Comparison of ENCODE assay signal across 8 cellular contexts in genomic region chr1:1540015-1540816, GRCh38. TPM values are rescaled to one million over a fixed set of nuclear protein-coding genes. Genes with fewer than 3 reads are reported as not detected.
DNase-seq lines count a peak whose midpoint lies in the region; ATAC-seq and TF ChIP-seq lines count a peak whose summit lies in the region.

TSS of gene TMEM240 (minus strand) at chr1:1540624. CDS start at chr1:1540346, 278 bp downstream.

- ATAC-seq in GM19023 (IDR thresholded peaks at IDR 0.05; ENCODE audit: unreplicated experiment): no peak

- POLR2A ChIA-PET in GM10248 (lab: Yijun Ruan, JAX): no interaction called here

- TF ChIP-seq CTCF in GM10248 (IDR thresholded peaks at IDR 0.05; ENCODE audit: control extremely low read depth, extremely low read depth, low read depth, missing control alignments): no peak

- DNase-seq in GM10248 (ENCODE audit: extremely low spot score): peak; percentile 71
- DNase-seq in activated CD4-positive, CD25-positive, alpha-beta regulatory T cell treated with anti-CD3 and anti-CD28 coated beads, Interleukin-2, amount 50 U/mL, for 72 hours: peak; percentile 49
- DNase-seq in cerebellum (ENCODE audit: low spot score): peak; percentile 93
- peak; percentile 82 for DNase-seq in iris pigment epithelial cell (ENCODE audit: low read depth)
- DNase-seq in stimulated activated CD4-positive, alpha-beta T cell treated with anti-CD3 and anti-CD28 coated beads, Interleukin-15, amount 100 ng/mL, for 1 hour (ENCODE audit: low read depth in 1 of 2, low spot score in 1 of 2): peak; percentile 9 to 32
- DNase-seq in NCI-H1105 treated with DMSO at 0.1 percent for 48 hours (lab: John Stamatoyannopoulos, UW): no peak
- DNase-seq in NCI-H345 treated with DMSO at 0.1 percent for 48 hours (lab: John Stamatoyannopoulos, UW; ENCODE audit: unreplicated experiment): no peak

- CTCF ChIA-PET in GM10248 (lab: Yijun Ruan, JAX): no interaction called here

RNA-seq across cellular contexts. Expression of gene TMEM240, which starts in this region (rescaled TPM):
- 8.8 TPM for total RNA-seq in cerebellum

Comparison
In these comparisons a context has a peak if more than half of its experiments do, and no peak if none do; other contexts are left out.
1. DNase-seq: peak in GM10248 (single experiment), activated CD4-positive, CD25-positive, alpha-beta regulatory T cell treated with anti-CD3 and anti-CD28 coated beads, Interleukin-2, amount 50 U/mL, for 72 hours (single experiment), cerebellum (single experiment), iris pigment epithelial cell (single experiment) and stimulated activated CD4-positive, alpha-beta T cell treated with anti-CD3 and anti-CD28 coated beads, Interleukin-15, amount 100 ng/mL, for 1 hour (2 of 2); none in NCI-H1105 treated with DMSO at 0.1 percent for 48 hours (single experiment) and NCI-H345 treated with DMSO at 0.1 percent for 48 hours (single experiment).